In the genomic region with DNA sequence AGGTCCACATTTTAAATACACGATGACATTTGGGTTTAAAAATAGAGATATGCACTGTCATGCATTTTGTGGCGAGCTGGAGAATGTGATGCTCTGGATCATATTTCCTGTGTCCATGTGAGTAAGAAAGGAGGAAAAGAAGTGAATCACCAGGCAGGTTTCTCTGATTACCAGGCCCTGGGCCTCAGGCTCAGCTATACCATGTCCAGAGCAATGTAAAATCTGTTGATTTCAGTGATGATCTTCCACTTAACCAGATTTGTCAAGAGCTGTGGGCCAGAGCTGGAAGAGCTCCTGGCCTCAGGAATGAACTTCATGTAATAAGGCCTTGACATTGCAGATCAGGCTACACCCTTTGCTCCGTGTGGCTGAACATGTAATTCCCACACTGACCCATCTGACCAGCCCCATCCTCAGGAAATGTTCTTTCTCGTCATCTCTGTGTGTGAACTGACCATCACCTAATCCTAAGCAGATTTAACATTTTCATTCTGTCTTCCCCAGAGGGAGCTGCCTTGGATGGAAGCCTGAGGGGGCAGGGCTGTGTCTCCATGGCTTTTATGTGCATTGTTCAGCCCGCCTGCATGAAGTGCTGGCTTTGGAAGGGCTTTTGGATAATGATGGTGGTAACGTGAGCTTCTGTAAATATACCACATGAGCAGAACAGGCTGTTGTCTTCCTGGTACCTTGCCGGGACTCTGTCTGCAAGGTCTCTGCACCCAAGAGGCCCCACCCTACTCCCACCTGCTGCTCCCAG, we compare ENCODE assay signal across 10 cellular contexts. TPM values are rescaled to one million over a fixed set of nuclear protein-coding genes. Genes with fewer than 3 reads are reported as not detected.
DNase-seq lines count a peak whose midpoint lies in the region; ATAC-seq lines count a peak whose summit lies in the region.
"Had no signal": no experiment of that assay in that cellular context is flagged by ENCODE, and none has a peak within 500 bp of the region (broad histone marks: within the 10 kb centered on the region; RNA-seq: fewer than 3 reads in every experiment).

No MANE protein-coding gene starts in this region.

- no peaks in the 10 kb centered on the region for H3K27me3 ChIP-seq in SJCRH30

- H3K9me3 ChIP-seq in SJCRH30 (replicated peaks), result no peaks in the 10 kb centered on the region

- peaks cover 23% of the 10 kb centered on the region for H3K4me1 ChIP-seq in SJCRH30

- H3K4me3 ChIP-seq in SJCRH30, result no peak overlapping the region
- H3K4me3 ChIP-seq: SK-N-MC had no signal

- DNase-seq in AG08396 (ENCODE audit: low spot score), result peak; percentile 82
- DNase-seq in NCI-H1092 treated with DMSO at 0.1 percent for 48 hours (lab: John Stamatoyannopoulos, UW), result peak; percentile 99
- peak; percentile 69 to 80 for DNase-seq in SJCRH30
- DNase-seq in hepatic stellate cell (ENCODE audit: low spot score), result peak; percentile 87
- no peak for DNase-seq in NK-92 treated with Interleukin-12 subunit alpha and Interleukin-12 subunit beta, amount 100 ng/mL, for 24 hours (lab: John Stamatoyannopoulos, UW)
- no peak for DNase-seq in substantia nigra (lab: John Stamatoyannopoulos, UW)
- DNase-seq: central memory CD4-positive, alpha-beta T cell had no signal

- no peaks in the 10 kb centered on the region for H3K36me3 ChIP-seq in SJCRH30

- ATAC-seq in HG03175 (IDR thresholded peaks at IDR 0.05; ENCODE audit: unreplicated experiment) (no peak), GM18520 (IDR thresholded peaks at IDR 0.05; ENCODE audit: unreplicated experiment) (no peak)

- H3K27ac ChIP-seq in SJCRH30 (peak overlapping the region; percentile 58), substantia nigra (ENCODE audit: low read depth, low read length, poor library complexity, severe bottlenecking) (no peak overlapping the region)
- H3K27ac ChIP-seq: SK-N-MC had no signal

RNA-seq across cellular contexts. Expression of gene CRACR2A, which starts 54.5 kb away (rescaled TPM):
- 14.3 and 16.1 TPM in 2 replicates for total RNA-seq in SJCRH30 (2014; rRNA removed; shearing (Covaris generic))

Comparison
In these comparisons a context has a peak if more than half of its experiments do, and no peak if none do; other contexts are left out.
1. DNase-seq: peak in AG08396 (single experiment), NCI-H1092 treated with DMSO at 0.1 percent for 48 hours (single experiment), SJCRH30 (2 of 2) and hepatic stellate cell (single experiment); none in NK-92 treated with Interleukin-12 subunit alpha and Interleukin-12 subunit beta, amount 100 ng/mL, for 24 hours (single experiment) and substantia nigra (0 of 49).